Comparison of ENCODE assay signal across 8 cellular contexts in the genomic region with DNA sequence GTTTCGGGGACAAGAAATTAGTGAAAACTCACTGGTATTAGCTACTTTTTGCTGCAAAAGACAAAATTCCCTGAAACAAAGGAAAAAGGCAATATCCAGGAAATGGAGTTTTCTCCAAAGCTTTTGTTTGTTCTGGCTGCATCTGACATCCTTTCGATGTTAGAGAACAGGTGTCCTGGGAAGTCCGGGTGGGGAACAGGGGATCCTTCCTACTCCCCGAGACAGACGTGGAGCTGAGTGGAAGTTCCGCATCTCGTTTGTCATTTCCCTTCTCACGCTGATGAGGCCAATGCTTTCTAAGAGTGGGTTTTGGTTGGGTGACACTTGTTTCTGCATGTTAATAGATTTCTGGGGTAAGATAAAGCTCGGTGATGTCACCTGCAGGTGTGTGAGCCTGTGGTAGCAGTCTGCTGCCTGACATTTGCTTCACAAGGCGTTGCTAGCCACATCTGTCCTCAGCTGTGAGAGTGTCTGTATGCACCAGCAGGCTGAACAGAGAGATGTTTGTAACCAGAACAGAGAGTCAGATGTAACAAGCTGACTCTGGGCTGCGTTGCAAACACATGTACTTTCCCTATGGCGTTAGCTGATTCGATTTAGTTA.
DNase-seq lines count a peak whose midpoint lies in the region; ATAC-seq lines count a peak whose summit lies in the region.

No MANE protein-coding gene starts in this region.

- peaks cover 8% of the 10 kb centered on the region for H3K36me3 Mint-ChIP-seq in stimulated activated effector memory CD8-positive, alpha-beta T cell treated with anti-CD3 and anti-CD28 coated beads, Interleukin-12 subunit alpha, Interleukin-12 subunit beta, amount 100 ng/mL, for 72 hours

- H3K4me3 Mint-ChIP-seq in stimulated activated effector memory CD8-positive, alpha-beta T cell treated with anti-CD3 and anti-CD28 coated beads, Interleukin-12 subunit alpha, Interleukin-12 subunit beta, amount 100 ng/mL, for 72 hours: peak overlapping the region; percentile 53

- no peaks in the 10 kb centered on the region for H3K9me3 Mint-ChIP-seq in stimulated activated effector memory CD8-positive, alpha-beta T cell treated with anti-CD3 and anti-CD28 coated beads, Interleukin-12 subunit alpha, Interleukin-12 subunit beta, amount 100 ng/mL, for 72 hours

- intact Hi-C loops in Right ventricle myocardium inferior (cut with DNase I): no loop called here

- ATAC-seq in GM18907 (IDR thresholded peaks at IDR 0.05; ENCODE audit: unreplicated experiment) (peak; percentile 77), HG03045 (IDR thresholded peaks at IDR 0.05; ENCODE audit: unreplicated experiment) (peak; percentile 90), Right ventricle myocardium inferior (no peak)
- peak; percentile 99 for ATAC-seq in stimulated activated effector memory CD8-positive, alpha-beta T cell treated with anti-CD3 and anti-CD28 coated beads, Interleukin-12 subunit alpha, Interleukin-12 subunit beta, amount 100 ng/mL, for 72 hours

- H3K9ac ChIP-seq in endocrine pancreas (ENCODE audit: control insufficient read depth, insufficient read depth, low read length): no peak overlapping the region

- peak; percentile 52 for DNase-seq in T-helper 22 cell (ENCODE audit: low read depth)
- DNase-seq in stimulated activated effector memory CD8-positive, alpha-beta T cell treated with anti-CD3 and anti-CD28 coated beads, Interleukin-12 subunit alpha, Interleukin-12 subunit beta, amount 100 ng/mL, for 72 hours (ENCODE audit: low spot score in 2 of 2): no peak
- DNase-seq in NCI-H1417 (lab: John Stamatoyannopoulos, UW): no peak
- no peak for DNase-seq in Right ventricle myocardium inferior (ENCODE audit: missing footprints)
- no peak for DNase-seq in AML-193 (lab: John Stamatoyannopoulos, UW)

- no peak overlapping the region for H3K27ac Mint-ChIP-seq in stimulated activated effector memory CD8-positive, alpha-beta T cell treated with anti-CD3 and anti-CD28 coated beads, Interleukin-12 subunit alpha, Interleukin-12 subunit beta, amount 100 ng/mL, for 72 hours

- H3K27me3 ChIP-seq in endocrine pancreas (ENCODE audit: control insufficient read depth, insufficient read depth, low read length): no peaks in the 10 kb centered on the region

- no peaks in the 10 kb centered on the region for H3K36me3 ChIP-seq in endocrine pancreas (ENCODE audit: control insufficient read depth, insufficient read depth, low read length)

- H3K4me1 Mint-ChIP-seq in stimulated activated effector memory CD8-positive, alpha-beta T cell treated with anti-CD3 and anti-CD28 coated beads, Interleukin-12 subunit alpha, Interleukin-12 subunit beta, amount 100 ng/mL, for 72 hours: peaks cover 56% of the 10 kb centered on the region

- peak overlapping the region; percentile 12 for H3K4me3 ChIP-seq in endocrine pancreas (ENCODE audit: control insufficient read depth, insufficient read depth, low read length)

- no peaks in the 10 kb centered on the region for H3K9me3 ChIP-seq in endocrine pancreas (ENCODE audit: control insufficient read depth, low read length)

- H3K4me1 ChIP-seq in endocrine pancreas (ENCODE audit: control insufficient read depth, insufficient read depth, low read length): no peaks in the 10 kb centered on the region
